26 cellular contexts compared by ENCODE assay signal in the genomic region with DNA sequence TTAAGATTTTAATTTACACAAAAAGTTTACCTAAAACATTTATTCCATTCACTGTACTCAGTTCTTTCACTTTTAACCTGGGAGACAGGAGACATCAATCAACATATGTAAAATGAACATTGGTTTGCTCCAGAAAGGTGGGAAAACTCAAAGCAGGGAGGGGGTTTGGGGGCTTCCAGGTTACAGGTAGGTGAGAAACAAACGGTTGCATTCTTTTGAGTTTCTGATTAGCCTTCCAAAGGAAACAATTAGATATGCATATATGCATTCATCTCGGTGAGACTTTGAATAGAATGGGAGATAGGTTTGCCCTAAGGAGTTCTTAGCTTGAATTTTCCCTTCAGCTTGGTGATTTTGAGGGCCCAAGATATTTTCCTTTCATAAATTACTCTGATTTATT.
"Had no signal": no experiment of that assay in that cellular context is flagged by ENCODE, and none has a peak within 500 bp of the region (broad histone marks: within the 10 kb centered on the region; RNA-seq: fewer than 3 reads in every experiment).

No MANE protein-coding gene starts in this region.

- H3K4me1 ChIP-seq: esophagus squamous epithelium, gastrocnemius medialis, prostate gland, right atrium auricular region, transverse colon had no signal

- H3K27ac Mint-ChIP-seq: activated naive CD8-positive, alpha-beta T cell treated with anti-CD3 and anti-CD28 coated beads for 36 hours; immature natural killer cell; nephron; stimulated activated effector memory CD8-positive, alpha-beta T cell treated with anti-CD3 and anti-CD28 coated beads, Interleukin-12 subunit alpha, Interleukin-12 subunit beta, amount 100 ng/mL, for 72 hours; stimulated activated naive CD8-positive, alpha-beta T cell treated with anti-CD3 and anti-CD28 coated beads, Interleukin-15, amount 100 ng/mL, for 72 hours; T-helper 17 cell had no signal

- H3K9me3 ChIP-seq: esophagus squamous epithelium, gastrocnemius medialis, neutrophil, ovary, prostate gland, transverse colon had no signal

- ATAC-seq: activated T-cell treated with anti-CD3 and anti-CD28 coated beads, Interleukin-2, amount 50 U/mL, for 4 hours; gastrocnemius medialis; left lobe of liver; stimulated activated effector memory CD8-positive, alpha-beta T cell treated with anti-CD3 and anti-CD28 coated beads, Interleukin-12 subunit alpha, Interleukin-12 subunit beta, amount 100 ng/mL, for 72 hours; stimulated activated naive CD8-positive, alpha-beta T cell treated with anti-CD3 and anti-CD28 coated beads, Interleukin-15, amount 100 ng/mL, for 72 hours; T-helper 17 cell had no signal

- H3K4me3 Mint-ChIP-seq: activated naive CD8-positive, alpha-beta T cell treated with anti-CD3 and anti-CD28 coated beads for 36 hours; activated T-cell treated with anti-CD3 and anti-CD28 coated beads, Interleukin-2, amount 50 U/mL, for 4 hours; immature natural killer cell; nephron; stimulated activated effector memory CD8-positive, alpha-beta T cell treated with anti-CD3 and anti-CD28 coated beads, Interleukin-12 subunit alpha, Interleukin-12 subunit beta, amount 100 ng/mL, for 72 hours; stimulated activated naive CD8-positive, alpha-beta T cell treated with anti-CD3 and anti-CD28 coated beads, Interleukin-15, amount 100 ng/mL, for 72 hours; T-helper 17 cell had no signal

- DNase-seq: activated CD4-positive, alpha-beta T cell treated with anti-CD3 and anti-CD28 coated beads for 4 hours; activated CD4-positive, alpha-beta T cell treated with anti-CD3 and anti-CD28 coated beads, Interleukin-2, amount 50 U/mL, for 48 hours; activated CD4-positive, CD25-positive, alpha-beta regulatory T cell; activated CD8-positive, alpha-beta memory T cell treated with anti-CD3 and anti-CD28 coated beads, Interleukin-2, amount 50 U/mL, for 48 hours; activated naive CD4-positive, alpha-beta T cell treated with Interleukin-2 at 50 U/mL for 16 hours; activated naive CD8-positive, alpha-beta T cell treated with anti-CD3 and anti-CD28 coated beads for 36 hours; activated T-cell treated with anti-CD3 and anti-CD28 coated beads, Interleukin-2, amount 50 U/mL, for 4 hours; cerebellar nuclear complex; esophagus squamous epithelium; gastrocnemius medialis; hypothalamus; immature natural killer cell; ovary; stimulated activated CD4-positive, alpha-beta T cell treated with anti-CD3 and anti-CD28 coated beads, Interleukin-1b, Interleukin-23, amount 100 ng/mL, for 48 hours; stimulated activated naive CD8-positive, alpha-beta T cell treated with anti-CD3 and anti-CD28 coated beads, Interleukin-15, amount 100 ng/mL, for 72 hours; SW 1271; T-helper 17 cell; transverse colon had no signal

- H3K36me3 ChIP-seq: esophagus squamous epithelium, gastrocnemius medialis, neutrophil, ovary, prostate gland, right atrium auricular region, transverse colon had no signal

- H3K9me3 Mint-ChIP-seq: activated T-cell treated with anti-CD3 and anti-CD28 coated beads, Interleukin-2, amount 50 U/mL, for 4 hours; immature natural killer cell; stimulated activated effector memory CD8-positive, alpha-beta T cell treated with anti-CD3 and anti-CD28 coated beads, Interleukin-12 subunit alpha, Interleukin-12 subunit beta, amount 100 ng/mL, for 72 hours had no signal

- H3K27ac ChIP-seq: coronary artery, esophagus squamous epithelium, gastrocnemius medialis, neutrophil, ovary, prostate gland, right atrium auricular region, transverse colon had no signal

- H3K4me1 Mint-ChIP-seq: immature natural killer cell had no signal

- H3K27me3 Mint-ChIP-seq: T-helper 17 cell had no signal

- H3K4me3 ChIP-seq: coronary artery, esophagus squamous epithelium, gastrocnemius medialis, lung, ovary, prostate gland, right atrium auricular region, transverse colon had no signal

- H3K36me3 Mint-ChIP-seq: activated naive CD8-positive, alpha-beta T cell treated with anti-CD3 and anti-CD28 coated beads for 36 hours; immature natural killer cell; stimulated activated effector memory CD8-positive, alpha-beta T cell treated with anti-CD3 and anti-CD28 coated beads, Interleukin-12 subunit alpha, Interleukin-12 subunit beta, amount 100 ng/mL, for 72 hours had no signal

- H3K27me3 ChIP-seq: esophagus squamous epithelium, gastrocnemius medialis, neutrophil, ovary, right atrium auricular region, transverse colon had no signal
